Comparison of ENCODE assay signal across 8 cellular contexts in genomic region chr7:142467056-142467661, GRCh38.
A peak's percentile ranks its signal among the peaks of the same experiment; 100 is the strongest.
DNase-seq lines count a peak whose midpoint lies in the region; ATAC-seq, FAIRE-seq and TF ChIP-seq lines count a peak whose summit lies in the region.
"Not testable (repeated sequence)": the region's sequence is repeated elsewhere in the genome, so short reads cannot be mapped to it uniquely, and the experiment has no call there.

No MANE protein-coding gene starts in this region.

- peak overlapping the region; percentile 14 for H2AFZ ChIP-seq in ACC112 (ENCODE audit: low read length, unreplicated experiment)
- H2AFZ ChIP-seq in K562 (ENCODE audit: low read depth, low read length): not testable (repeated sequence)

- TF ChIP-seq POLR2A in K562 (conservative IDR thresholded peaks at IDR 0.05): not testable (repeated sequence)

- 0% methylated on average over 6 of the region's 7 CpGs for WGBS in K562 (ENCODE audit: insufficient coverage, low coverage, missing lambda C conversion rate)

- H3K36me3 Mint-ChIP-seq in WTC11; osteocyte (ENCODE audit: unreplicated experiment): not testable (repeated sequence)

- not testable (repeated sequence) for BruUV-seq in K562 (replicated peaks; lab: Mats Ljungman, UMichigan)

- peak; percentile 87 for ATAC-seq in WTC11
- ATAC-seq in K562: not testable (repeated sequence)

- not testable (repeated sequence) for H3K9me3 Mint-ChIP-seq in WTC11; osteocyte (ENCODE audit: unreplicated experiment)

- not testable (repeated sequence) for H3K27ac ChIP-seq in ACC112 (ENCODE audit: low read depth, low read length); K562 (ENCODE audit: extremely low read depth, low read depth, low read length)
- peak overlapping the region; percentile 46 for H3K27ac ChIP-seq in layer of hippocampus (ENCODE audit: low read depth, low read length)

- not testable (repeated sequence) for H3K27me3 ChIP-seq in ACC112 (ENCODE audit: insufficient read depth, low read length); K562 (ENCODE audit: control insufficient read depth in 2 of 2, insufficient read depth in 2 of 2, low read length in 2 of 2); layer of hippocampus (ENCODE audit: control insufficient read depth, insufficient read depth, low read length)

- not testable (repeated sequence) for H3K27ac Mint-ChIP-seq in WTC11; osteocyte (ENCODE audit: unreplicated experiment)

- DNase-seq in EH (ENCODE audit: low read depth) (peak; percentile 45), NCI-H526 (lab: John Stamatoyannopoulos, UW) (peak; percentile 33 to 49), fibroblast of gingiva (ENCODE audit: low read depth) (peak; percentile 71)
- DNase-seq in WTC11 (ENCODE audit: low spot score); K562 (ENCODE audit: extremely low read depth in 1 of 4, low spot score in 3 of 4); osteocyte (ENCODE audit: extremely low spot score, unreplicated experiment): not testable (repeated sequence)

- H3K79me2 ChIP-seq in ACC112 (ENCODE audit: control insufficient read depth, insufficient read depth, low read length, unreplicated experiment); K562 (ENCODE audit: control insufficient read depth, insufficient read depth, low read length): not testable (repeated sequence)

- not testable (repeated sequence) for TF ChIP-seq CTCF in WTC11 (IDR thresholded peaks at IDR 0.05); K562 (IDR thresholded peaks at IDR 0.05 in 2 of 3, conservative IDR thresholded peaks at IDR 0.05 in 1 of 3; ENCODE audit: insufficient read depth in 2 of 3, low read depth in 1 of 3, low read length in 3 of 3)
- peak; percentile 32 for TF ChIP-seq CTCF in osteocyte (IDR thresholded peaks at IDR 0.05)

- POLR2A ChIA-PET in WTC11 (lab: Charles Lee); K562 (lab: Yijun Ruan, JAX): not testable (repeated sequence)

- TF ChIP-seq RAD21 in K562 (CRISPR knock-in tag; conservative IDR thresholded peaks at IDR 0.05 in 1 of 2, IDR thresholded peaks at IDR 0.05 in 1 of 2): not testable (repeated sequence)

- H3K27me3 Mint-ChIP-seq in WTC11 (ENCODE audit: low read depth); osteocyte (ENCODE audit: unreplicated experiment): not testable (repeated sequence)

- H3K4me1 ChIP-seq in ACC112 (ENCODE audit: control insufficient read depth, insufficient read depth, low read length, unreplicated experiment); K562 (replicated peaks in 1 of 2; ENCODE audit: control insufficient read depth in 2 of 2, insufficient read depth in 2 of 2, low read length in 2 of 2): not testable (repeated sequence)

- H3K9me1 ChIP-seq in K562 (ENCODE audit: control insufficient read depth, insufficient read depth, low read length): not testable (repeated sequence)

- intact Hi-C loops in K562 (cut with micrococcal nuclease): not testable (repeated sequence)

- not testable (repeated sequence) for H3K9me3 ChIP-seq in K562 (replicated peaks; ENCODE audit: control insufficient read depth, insufficient read depth, low read depth, low read length)

- not testable (repeated sequence) for H3K4me2 ChIP-seq in K562 (ENCODE audit: insufficient read depth, low read length)

- not testable (repeated sequence) for H3K4me3 ChIP-seq in ACC112 (ENCODE audit: low read depth, low read length); K562

- not testable (repeated sequence) for TF ChIP-seq EP300 in K562 (IDR thresholded peaks at IDR 0.05; ENCODE audit: low read length)

- not testable (repeated sequence) for H4K20me1 ChIP-seq in K562 (replicated peaks; ENCODE audit: control insufficient read depth, insufficient read depth, low read length)

- CTCF ChIA-PET in WTC11 (lab: Charles Lee): interaction anchor here (0.8 to 2.0 kb wide), 7 partner anchors 11 to 144 kb away, joined by 3 to 15 read pairs (median 3); no protein-coding TSS in a partner anchor
- CTCF ChIA-PET in K562 (lab: Yijun Ruan, JAX; ENCODE audit: low intra/inter-chr PET ratio): not testable (repeated sequence)

- peak; percentile 56 for FAIRE-seq in K562 (lab: Jason Lieb, UNC)

- in situ Hi-C loops in K562 (cut with MboI): not testable (repeated sequence)

- H3K4me3 Mint-ChIP-seq in WTC11; osteocyte (ENCODE audit: unreplicated experiment): not testable (repeated sequence)

- not testable (repeated sequence) for H3K36me3 ChIP-seq in ACC112 (ENCODE audit: insufficient read depth, low read length); K562 (ENCODE audit: control insufficient read depth, insufficient read depth, low read length)

- H3K9ac ChIP-seq in K562 (ENCODE audit: insufficient read depth in 1 of 2, low read depth in 2 of 2, low read length in 2 of 2): not testable (repeated sequence)

- not testable (repeated sequence) for H3K4me1 Mint-ChIP-seq in WTC11
- peaks cover 20% of the 10 kb centered on the region for H3K4me1 Mint-ChIP-seq in osteocyte (ENCODE audit: unreplicated experiment)
